ENCODE assay signal across 11 cellular contexts in genomic region chr15:85100186-85100937, GRCh38.
A peak's percentile ranks its signal among the peaks of the same experiment; 100 is the strongest.
DNase-seq lines count a peak whose midpoint lies in the region; TF ChIP-seq lines count a peak whose summit lies in the region.
"Had no signal": no experiment of that assay in that cellular context is flagged by ENCODE, and none has a peak within 500 bp of the region (broad histone marks: within the 10 kb centered on the region; RNA-seq: fewer than 3 reads in every experiment).

No MANE protein-coding gene starts in this region.

- no peak overlapping the region for H2AFZ ChIP-seq in mesenchymal stem cell (ENCODE audit: low read depth, low read length)

- no peak overlapping the region for H3K4ac ChIP-seq in mesenchymal stem cell (ENCODE audit: low read depth in 1 of 2, low read length in 2 of 2)

- H3K9ac ChIP-seq in mesenchymal stem cell (ENCODE audit: low read length) = no peak overlapping the region

- H4K8ac ChIP-seq in mesenchymal stem cell (ENCODE audit: low read length) = no peak overlapping the region

- H3K4me2 ChIP-seq in mesenchymal stem cell (ENCODE audit: low read length, poor library complexity, severe bottlenecking) = no peak overlapping the region

- H2BK12ac ChIP-seq in mesenchymal stem cell (ENCODE audit: low read length in 2 of 2) = no peak overlapping the region

- H2BK15ac ChIP-seq in mesenchymal stem cell (ENCODE audit: low read depth, poor library complexity, severe bottlenecking) = no peak overlapping the region

- peaks cover 10% of the 10 kb centered on the region for H3K36me3 Mint-ChIP-seq in activated naive CD8-positive, alpha-beta T cell treated with anti-CD3 and anti-CD28 coated beads for 36 hours
- H3K36me3 Mint-ChIP-seq in glutamatergic neuron (ENCODE audit: unreplicated experiment) = peaks cover 4% of the 10 kb centered on the region

- peak; percentile 36 for DNase-seq in ELR (ENCODE audit: low read depth)
- peak; percentile 45 to 53 for DNase-seq in Kasumi-1 (lab: John Stamatoyannopoulos, UW)
- peak; percentile 29 for DNase-seq in activated naive CD8-positive, alpha-beta T cell treated with anti-CD3 and anti-CD28 coated beads for 36 hours
- DNase-seq in mesenchymal stem cell = peak; percentile 17
- no peak for DNase-seq in NCI-H2227 treated with DMSO at 0.1 percent for 48 hours (lab: John Stamatoyannopoulos, UW)
- no peak for DNase-seq in glutamatergic neuron
- DNase-seq in right atrium auricular region (ENCODE audit: low spot score) = no peak
- DNase-seq: activated T-cell treated with anti-CD3 and anti-CD28 coated beads, Interleukin-2, amount 50 U/mL, for 48 hours; NCI-H446 treated with DMSO at 0.1 percent for 48 hours had no signal

- H3K36me3 ChIP-seq in mesenchymal stem cell (ENCODE audit: control insufficient read depth in 1 of 2, insufficient read depth in 2 of 2, low read depth in 1 of 2, low read length in 2 of 2) = peaks cover 18 to 45% of the 10 kb centered on the region in 2 experiments
- peaks cover 9% of the 10 kb centered on the region for H3K36me3 ChIP-seq in right atrium auricular region

- H3K4me3 ChIP-seq in mesenchymal stem cell (ENCODE audit: insufficient read depth in 1 of 2, low read depth in 1 of 2, low read length in 2 of 2) (no peak overlapping the region), right atrium auricular region (no peak overlapping the region)

- H3K4me1 Mint-ChIP-seq in activated naive CD8-positive, alpha-beta T cell treated with anti-CD3 and anti-CD28 coated beads for 36 hours = peaks cover 7% of the 10 kb centered on the region
- no peaks in the 10 kb centered on the region for H3K4me1 Mint-ChIP-seq in glutamatergic neuron (ENCODE audit: low read depth, unreplicated experiment)

- no peak overlapping the region for H3K23ac ChIP-seq in mesenchymal stem cell (ENCODE audit: low read length in 2 of 2)

- no peaks in the 10 kb centered on the region for H3K9me3 ChIP-seq in mesenchymal stem cell (ENCODE audit: control insufficient read depth, low read length)
- no peaks in the 10 kb centered on the region for H3K9me3 ChIP-seq in right atrium auricular region

- H4K91ac ChIP-seq in mesenchymal stem cell (ENCODE audit: low read length) = no peak overlapping the region

- H3K9me3 Mint-ChIP-seq in activated naive CD8-positive, alpha-beta T cell treated with anti-CD3 and anti-CD28 coated beads for 36 hours = no peaks in the 10 kb centered on the region
- H3K9me3 Mint-ChIP-seq in glutamatergic neuron (ENCODE audit: unreplicated experiment) = peaks cover 3% of the 10 kb centered on the region
- H3K9me3 Mint-ChIP-seq: CD8-positive, alpha-beta memory T cell had no signal

- no peak for TF ChIP-seq CTCF in glutamatergic neuron (IDR thresholded peaks at IDR 0.05; ENCODE audit: partially characterized antibody, unreplicated experiment)
- TF ChIP-seq CTCF in right atrium auricular region (IDR thresholded peaks at IDR 0.05) = no peak

- H3K79me1 ChIP-seq in mesenchymal stem cell (replicated peaks; ENCODE audit: low read length, poor library complexity, severe bottlenecking) = no peaks in the 10 kb centered on the region

- no peak overlapping the region for H3K4me3 Mint-ChIP-seq in activated naive CD8-positive, alpha-beta T cell treated with anti-CD3 and anti-CD28 coated beads for 36 hours
- H3K4me3 Mint-ChIP-seq in glutamatergic neuron (ENCODE audit: unreplicated experiment) = no peak overlapping the region
- H3K4me3 Mint-ChIP-seq: CD8-positive, alpha-beta memory T cell had no signal

- H3K18ac ChIP-seq in mesenchymal stem cell (ENCODE audit: low read depth in 1 of 2, low read length in 2 of 2) = no peak overlapping the region

- H3K27ac ChIP-seq in mesenchymal stem cell (ENCODE audit: low read length, poor library complexity, severe bottlenecking) = no peak overlapping the region
- H3K27ac ChIP-seq in right atrium auricular region = no peak overlapping the region
- H3K27ac ChIP-seq: VCaP had no signal

- no peaks in the 10 kb centered on the region for H3K27me3 Mint-ChIP-seq in activated naive CD8-positive, alpha-beta T cell treated with anti-CD3 and anti-CD28 coated beads for 36 hours
- H3K27me3 Mint-ChIP-seq in glutamatergic neuron (ENCODE audit: unreplicated experiment) = peaks cover 2% of the 10 kb centered on the region
- H3K27me3 Mint-ChIP-seq: CD8-positive, alpha-beta memory T cell had no signal

- H2BK120ac ChIP-seq in mesenchymal stem cell (ENCODE audit: low read depth, low read length) = no peak overlapping the region

- no peak overlapping the region for H2AK5ac ChIP-seq in mesenchymal stem cell (ENCODE audit: low read length, severe bottlenecking)

- no peaks in the 10 kb centered on the region for H3K4me1 ChIP-seq in mesenchymal stem cell (ENCODE audit: control insufficient read depth, insufficient read depth, low read depth, low read length)
- H3K4me1 ChIP-seq in right atrium auricular region = no peaks in the 10 kb centered on the region

- no peaks in the 10 kb centered on the region for H3K27me3 ChIP-seq in mesenchymal stem cell (ENCODE audit: control insufficient read depth in 1 of 2, insufficient read depth in 1 of 2, low read length in 2 of 2)
- no peaks in the 10 kb centered on the region for H3K27me3 ChIP-seq in right atrium auricular region

- H3K14ac ChIP-seq in mesenchymal stem cell (ENCODE audit: low read length in 2 of 2) = no peak overlapping the region

- no peak overlapping the region for H3K27ac Mint-ChIP-seq in activated naive CD8-positive, alpha-beta T cell treated with anti-CD3 and anti-CD28 coated beads for 36 hours
- H3K27ac Mint-ChIP-seq in glutamatergic neuron (ENCODE audit: unreplicated experiment) = no peak overlapping the region
- H3K27ac Mint-ChIP-seq: CD8-positive, alpha-beta memory T cell had no signal

- H2BK5ac ChIP-seq in mesenchymal stem cell (ENCODE audit: low read depth, low read length, poor library complexity, severe bottlenecking) = no peak overlapping the region

- WGBS in mesenchymal stem cell = 81% methylated on average over 9 of the region's 10 CpGs

Comparison
In these comparisons a context has a peak if more than half of its experiments do, and no peak if none do; other contexts are left out.
1. DNase-seq: peak in ELR (single experiment), Kasumi-1 (2 of 2), activated naive CD8-positive, alpha-beta T cell treated with anti-CD3 and anti-CD28 coated beads for 36 hours (single experiment) and mesenchymal stem cell (single experiment); none in NCI-H2227 treated with DMSO at 0.1 percent for 48 hours (single experiment), glutamatergic neuron (single experiment) and right atrium auricular region (single experiment).